In genomic region chr12:53008760-53009159, GRCh38 we compare ENCODE assay signal across 1 cellular context.
TF ChIP-seq lines count a peak whose summit lies in the region.

No MANE protein-coding gene starts in this region.

TF ChIP-seq in A549, 52 proteins besides CTCF, POLR2A, EP300 and RAD21:
- peak in 1 of 2 experiments; percentile 10; a peak in 1 of 5 replicates for TF ChIP-seq JUN (IDR thresholded peaks at IDR 0.05)
